ENCODE assay signal across 27 cellular contexts in the genomic region with DNA sequence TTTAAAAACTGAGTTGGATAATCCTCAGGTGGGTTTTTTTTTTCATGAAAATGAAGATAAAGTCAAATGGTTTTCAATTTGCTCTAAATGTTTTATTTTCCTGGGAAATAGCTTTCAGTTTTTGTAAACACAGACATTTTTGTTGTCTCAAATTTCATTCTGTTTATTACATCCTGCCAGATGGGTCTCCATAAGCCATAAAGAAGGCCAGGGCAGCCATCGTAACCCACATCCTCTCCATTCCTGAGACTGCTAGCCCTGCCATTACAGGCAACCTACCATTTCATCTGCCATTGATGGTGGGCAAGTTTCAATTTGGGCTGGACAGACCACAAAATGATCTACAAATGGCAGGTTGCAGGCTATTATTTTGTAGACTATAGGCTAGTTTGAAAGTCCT.
"Had no signal": no experiment of that assay in that cellular context is flagged by ENCODE, and none has a peak within 500 bp of the region (broad histone marks: within the 10 kb centered on the region; RNA-seq: fewer than 3 reads in every experiment).

No MANE protein-coding gene starts in this region.

- H3K36me3 Mint-ChIP-seq: activated naive CD4-positive, alpha-beta T cell treated with anti-CD3 and anti-CD28 coated beads, Interleukin-2, amount 50 U/mL, for 24 hours had no signal

- H3K4me1 Mint-ChIP-seq: activated naive CD4-positive, alpha-beta T cell treated with anti-CD3 and anti-CD28 coated beads, Interleukin-2, amount 50 U/mL, for 24 hours had no signal

- H3K27ac ChIP-seq: breast epithelium, colonic mucosa, SJSA1 had no signal

- ATAC-seq: activated CD8-positive, alpha-beta T cell treated with anti-CD3 and anti-CD28 coated beads, Interleukin-2, amount 10 ng/mL, durations not matched to agents 7 days and 5 days; SK-N-SH treated with all-trans-retinoic acid at 6 μM for 48 hours had no signal

- H3K27me3 Mint-ChIP-seq: activated naive CD4-positive, alpha-beta T cell treated with anti-CD3 and anti-CD28 coated beads, Interleukin-2, amount 50 U/mL, for 24 hours had no signal

- H3K4me3 ChIP-seq: breast epithelium, colonic mucosa, SJSA1 had no signal

- H3K4me1 ChIP-seq: breast epithelium, colonic mucosa, SJSA1 had no signal

- H3K27me3 ChIP-seq: breast epithelium, colonic mucosa, SJSA1 had no signal

- H3K27ac Mint-ChIP-seq: activated CD8-positive, alpha-beta T cell treated with anti-CD3 and anti-CD28 coated beads, Interleukin-2, amount 10 ng/mL, durations not matched to agents 7 days and 5 days; activated naive CD4-positive, alpha-beta T cell treated with anti-CD3 and anti-CD28 coated beads, Interleukin-2, amount 50 U/mL, for 24 hours; T-helper 1 cell treated with Interleukin-12 subunit alpha and Interleukin-12 subunit beta and Interleukin-4 antibody, amounts not matched to agents 30 μg/mL and 1 μg/mL, for 36 hours had no signal

- FAIRE-seq: RCC 7860 had no signal

- H3K9me3 ChIP-seq: breast epithelium, colonic mucosa, SJSA1 had no signal

- H3K4me3 Mint-ChIP-seq: activated CD8-positive, alpha-beta T cell treated with anti-CD3 and anti-CD28 coated beads, Interleukin-2, amount 10 ng/mL, durations not matched to agents 7 days and 5 days; activated naive CD4-positive, alpha-beta T cell treated with anti-CD3 and anti-CD28 coated beads, Interleukin-2, amount 50 U/mL, for 24 hours; T-helper 1 cell treated with Interleukin-12 subunit alpha and Interleukin-12 subunit beta and Interleukin-4 antibody, amounts not matched to agents 30 μg/mL and 1 μg/mL, for 36 hours; WTC11 had no signal

- H3K36me3 ChIP-seq: breast epithelium, colonic mucosa, SJSA1 had no signal

- H3K9me3 Mint-ChIP-seq: activated naive CD4-positive, alpha-beta T cell treated with anti-CD3 and anti-CD28 coated beads, Interleukin-2, amount 50 U/mL, for 24 hours; T-helper 1 cell treated with Interleukin-12 subunit alpha and Interleukin-12 subunit beta and Interleukin-4 antibody, amounts not matched to agents 30 μg/mL and 1 μg/mL, for 36 hours had no signal

- DNase-seq: activated CD4-positive, alpha-beta T cell treated with anti-CD3 and anti-CD28 coated beads for 48 hours; activated CD4-positive, alpha-beta T cell treated with anti-CD3 and anti-CD28 coated beads, Interleukin-2, amount 50 U/mL, for 4 hours; activated CD4-positive, CD25-positive, alpha-beta regulatory T cell treated with anti-CD3 and anti-CD28 coated beads, Interleukin-2, amount 50 U/mL, for 72 hours; activated CD8-positive, alpha-beta memory T cell treated with anti-CD3 and anti-CD28 coated beads, Interleukin-2, amount 50 U/mL, for 48 hours; activated CD8-positive, alpha-beta T cell treated with anti-CD3 and anti-CD28 coated beads, Interleukin-2, amount 10 ng/mL, durations not matched to agents 7 days and 5 days; activated naive CD4-positive, alpha-beta T cell; activated T-cell treated with anti-CD3 and anti-CD28 coated beads, Interleukin-2, amount 50 U/mL, for 1 hour; aorta; caudate nucleus; colonic mucosa; Karpas-422; MV-4-11; NCI-H1092 treated with DMSO at 0.1 percent for 48 hours; NCI-H1417 treated with DMSO at 0.1 percent for 48 hours; NCI-H1694; NCI-H2029; NCI-H2107; NCI-H446 treated with DMSO at 0.1 percent for 48 hours; NCI-H524 treated with DMSO at 0.1 percent for 48 hours; SHP77 had no signal
